In genomic region chr14:35045798-35046047, GRCh38 we compare ENCODE assay signal across 8 cellular contexts. TPM values are rescaled to one million over a fixed set of nuclear protein-coding genes. Genes with fewer than 3 reads are reported as not detected.
DNase-seq lines count a peak whose midpoint lies in the region; ATAC-seq, FAIRE-seq and TF ChIP-seq lines count a peak whose summit lies in the region.

No MANE protein-coding gene starts in this region.

- H3K4me3 Mint-ChIP-seq in T-helper 17 cell = peak overlapping the region; percentile 97

- peaks cover 22% of the 10 kb centered on the region for H3K4me1 Mint-ChIP-seq in T-helper 17 cell

- H3K9me3 ChIP-seq in T-helper 17 cell (ENCODE audit: control insufficient read depth, low read length, poor library complexity, severe bottlenecking) = no peaks in the 10 kb centered on the region
- H3K9me3 ChIP-seq in skeletal muscle satellite cell (replicated peaks; ENCODE audit: low read length) = no peaks in the 10 kb centered on the region

- no peaks in the 10 kb centered on the region for H3K27me3 ChIP-seq in H7 (ENCODE audit: control insufficient read depth, insufficient read depth, low read length)
- H3K27me3 ChIP-seq in skeletal muscle satellite cell (ENCODE audit: control insufficient read depth, insufficient read depth, low read length) = no peaks in the 10 kb centered on the region

- H3K4me3 ChIP-seq in H7 (ENCODE audit: insufficient read depth, low read depth, low read length) (peak overlapping the region; percentile 91), foreskin fibroblast (ENCODE audit: low read depth in 1 of 2, low read length in 2 of 2) (peak overlapping the region; percentile 76 to 88), skeletal muscle satellite cell (ENCODE audit: low read length) (peak overlapping the region; percentile 94)

- TF ChIP-seq CTCF in foreskin fibroblast (IDR thresholded peaks at IDR 0.05; ENCODE audit: low read depth, low read length) (no peak), D721Med (IDR thresholded peaks at IDR 0.05; ENCODE audit: insufficient read depth, missing control alignments) (no peak)

- H3K4me2 ChIP-seq in skeletal muscle satellite cell (ENCODE audit: low read length) = peak overlapping the region; percentile 82

- peak overlapping the region; percentile 99 for H3K27ac Mint-ChIP-seq in T-helper 17 cell

- no peaks in the 10 kb centered on the region for H3K27me3 Mint-ChIP-seq in T-helper 17 cell

- ATAC-seq in T-helper 17 cell = no peak
- no peak for ATAC-seq in GM18505 (IDR thresholded peaks at IDR 0.05; ENCODE audit: unreplicated experiment)

- FAIRE-seq in D721Med (lab: Jason Lieb, UNC) = no peak

- H3K9ac ChIP-seq in skeletal muscle satellite cell (ENCODE audit: low read depth, low read length) = peak overlapping the region; percentile 97

- no peaks in the 10 kb centered on the region for H3K36me3 ChIP-seq in H7 (replicated peaks; ENCODE audit: control insufficient read depth, insufficient read depth, low read length)
- no peaks in the 10 kb centered on the region for H3K36me3 ChIP-seq in skeletal muscle satellite cell (ENCODE audit: insufficient read depth, low read length)

- H3K36me3 Mint-ChIP-seq in T-helper 17 cell (ENCODE audit: low read depth) = peaks cover 2% of the 10 kb centered on the region

- peak; percentile 27 for DNase-seq in H7
- no peak for DNase-seq in T-helper 17 cell
- no peak for DNase-seq in foreskin fibroblast
- no peak for DNase-seq in D721Med (ENCODE audit: insufficient read length, low spot score)
- DNase-seq in NCI-H2171 (lab: John Stamatoyannopoulos, UW) = no peak
- DNase-seq in NCI-H1930 (lab: John Stamatoyannopoulos, UW) = no peak

- H3K4me1 ChIP-seq in skeletal muscle satellite cell (ENCODE audit: control insufficient read depth, insufficient read depth, low read length) = peaks cover 16% of the 10 kb centered on the region

- no peak for TF ChIP-seq POLR2A in GM18505 (IDR thresholded peaks at IDR 0.05; ENCODE audit: borderline replicate concordance, extremely low read depth, insufficient read depth, insufficient read length)

RNA-seq across cellular contexts. Expression of gene FAM177A1, which starts 0.3 kb away (rescaled TPM):
- 37.3 and 43.0 TPM in 2 replicates for total RNA-seq in H7 (2014; rRNA removed; shearing (Covaris generic))
- total RNA-seq in T-helper 17 cell = 100 to 1,000 TPM; 109 to 111 TPM
- 25.6 and 41.7 TPM in 2 replicates for total RNA-seq in skeletal muscle satellite cell (2012; rRNA removed)
